Comparison of ENCODE assay signal across 8 cellular contexts in genomic region chr11:35943761-35944502, GRCh38. TPM values are rescaled to one million over a fixed set of nuclear protein-coding genes. Genes with fewer than 3 reads are reported as not detected.
DNase-seq lines count a peak whose midpoint lies in the region; ATAC-seq and TF ChIP-seq lines count a peak whose summit lies in the region.

A gene with protein sequence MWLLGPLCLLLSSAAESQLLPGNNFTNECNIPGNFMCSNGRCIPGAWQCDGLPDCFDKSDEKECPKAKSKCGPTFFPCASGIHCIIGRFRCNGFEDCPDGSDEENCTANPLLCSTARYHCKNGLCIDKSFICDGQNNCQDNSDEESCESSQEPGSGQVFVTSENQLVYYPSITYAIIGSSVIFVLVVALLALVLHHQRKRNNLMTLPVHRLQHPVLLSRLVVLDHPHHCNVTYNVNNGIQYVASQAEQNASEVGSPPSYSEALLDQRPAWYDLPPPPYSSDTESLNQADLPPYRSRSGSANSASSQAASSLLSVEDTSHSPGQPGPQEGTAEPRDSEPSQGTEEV (plus strand): TSS chr11:35944062. CDS start chr11:35944099, 37 bp downstream.

- peak; percentile 87 for DNase-seq in GM10266 (ENCODE audit: extremely low spot score)
- DNase-seq in NCI-H146 treated with DMSO at 0.1 percent for 48 hours (lab: John Stamatoyannopoulos, UW; ENCODE audit: unreplicated experiment) = peak; percentile 73
- DNase-seq in colonic mucosa = peak; percentile 75
- DNase-seq in kidney tubule cell (ENCODE audit: low spot score) = peak; percentile 71
- DNase-seq in stimulated activated CD4-positive, alpha-beta T cell treated with anti-CD3 and anti-CD28 coated beads, Interleukin-12 subunit alpha, Interleukin-12 subunit beta, amount 100 ng/mL, for 4 hours = peak; percentile 54

- no peaks in the 10 kb centered on the region for H3K36me3 ChIP-seq in colonic mucosa

- H3K9ac ChIP-seq in colonic mucosa (ENCODE audit: low read depth in 2 of 2, low read length in 2 of 2) = peak within 1 kb of the TSS; percentile 15 to 46

- ATAC-seq in HG02571 (IDR thresholded peaks at IDR 0.05; ENCODE audit: unreplicated experiment) = peak; percentile 78
- no peak for ATAC-seq in HG02938 (IDR thresholded peaks at IDR 0.05; ENCODE audit: unreplicated experiment)

- H3K4me3 ChIP-seq in WI38 (ENCODE audit: low read depth, low read length) (peak within 1 kb of the TSS; percentile 79), colonic mucosa (peak within 1 kb of the TSS; percentile 53)

- intact Hi-C loops in colonic mucosa (cut with DNase I) = no loop called here

- H3K9me3 ChIP-seq in colonic mucosa = no peaks in the 10 kb centered on the region

- no peak within 1 kb of the TSS for H3K27ac ChIP-seq in colonic mucosa

- TF ChIP-seq CTCF in GM10266 (IDR thresholded peaks at IDR 0.05; ENCODE audit: control insufficient read depth, insufficient read depth, low read depth, missing control alignments) (no peak), WI38 (IDR thresholded peaks at IDR 0.05; ENCODE audit: low read depth, low read length) (no peak), colonic mucosa (IDR thresholded peaks at IDR 0.05) (no peak)

- no peaks in the 10 kb centered on the region for H3K4me1 ChIP-seq in colonic mucosa

- no peaks in the 10 kb centered on the region for H3K27me3 ChIP-seq in colonic mucosa

RNA-seq across cellular contexts. Expression of the gene that starts here (rescaled TPM):
- 1 to 10 TPM; 1.9 to 2.9 TPM for total RNA-seq in colonic mucosa
